8 cellular contexts compared by ENCODE assay signal in the genomic region with DNA sequence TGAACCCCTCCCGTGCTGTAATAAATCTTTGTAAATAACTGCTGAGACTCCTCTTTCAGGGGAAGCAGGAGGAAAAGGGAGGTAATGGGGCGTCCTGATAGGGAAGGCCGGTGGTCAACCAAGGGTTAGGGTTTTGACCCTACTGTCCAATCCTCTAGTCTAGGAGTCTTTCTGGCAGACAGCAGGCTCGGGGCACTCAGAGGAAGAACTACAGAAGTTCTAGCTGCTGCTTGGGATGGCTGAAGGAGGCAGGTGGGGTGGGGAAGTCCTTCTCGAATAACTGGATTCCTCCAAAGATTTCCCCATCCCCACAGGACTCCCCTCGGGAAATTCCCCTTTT. TPM values are rescaled to one million over a fixed set of nuclear protein-coding genes. Genes with fewer than 3 reads are reported as not detected.
DNase-seq lines count a peak whose midpoint lies in the region; ATAC-seq and TF ChIP-seq lines count a peak whose summit lies in the region.

No MANE protein-coding gene starts in this region.

- H3K4me1 Mint-ChIP-seq in CD4-positive, alpha-beta memory T cell = peaks cover 31 to 56% (median 44%) of the 10 kb centered on the region in 4 donors
- H3K4me1 Mint-ChIP-seq in activated CD8-positive, alpha-beta T cell treated with anti-CD3 and anti-CD28 coated beads for 36 hours (ENCODE audit: low read depth) = peaks cover 40% of the 10 kb centered on the region

- H3K27ac ChIP-seq in CD4-positive, alpha-beta memory T cell (ENCODE audit: low read depth, low read length) = peak overlapping the region; percentile 97
- no peak overlapping the region for H3K27ac ChIP-seq in iPS-20b (ENCODE audit: low read length)
- H3K27ac ChIP-seq in temporal lobe (ENCODE audit: low read depth, low read length) = peak overlapping the region; percentile 84

- ATAC-seq in HG02571 (IDR thresholded peaks at IDR 0.05; ENCODE audit: unreplicated experiment) = peak; percentile 6
- peak; percentile 5 for ATAC-seq in activated CD8-positive, alpha-beta T cell treated with anti-CD3 and anti-CD28 coated beads for 36 hours

- CTCF ChIA-PET in CD4-positive, alpha-beta memory T cell (lab: Charles Lee; ENCODE audit: partially characterized antibody) = interaction anchor here (0.6 to 6.9 kb wide), 3 partner anchors 16 to 89 kb away, joined by 3 to 67 read pairs (median 53); no protein-coding TSS in a partner anchor
- CTCF ChIA-PET in activated CD8-positive, alpha-beta T cell treated with anti-CD3 and anti-CD28 coated beads for 36 hours (lab: Charles Lee) = interaction anchor here (6.2 to 9.3 kb wide), 2 partner anchors 15 to 16 kb away, joined by 58 to 224 read pairs; no protein-coding TSS in a partner anchor
- CTCF ChIA-PET in HEK293T (lab: Yijun Ruan, JAX) = interaction anchor here (1.9 to 2.2 kb wide), 2 partner anchors 14 to 17 kb away, joined by 9 to 16 read pairs; no protein-coding TSS in a partner anchor

- no peak for TF ChIP-seq CTCF in activated CD8-positive, alpha-beta T cell treated with anti-CD3 and anti-CD28 coated beads for 36 hours (IDR thresholded peaks at IDR 0.05)

- peak overlapping the region; percentile 42 to 86 for H3K4me3 ChIP-seq in CD4-positive, alpha-beta memory T cell (ENCODE audit: low read length in 2 of 2)
- H3K4me3 ChIP-seq in iPS-20b (ENCODE audit: low read length) = peak overlapping the region; percentile 75; the same call in 1 of the 2 replicates

- peak overlapping the region; percentile 70; the same call in 1 of the 2 replicates for H3K9ac ChIP-seq in iPS-20b (ENCODE audit: low read depth, low read length)

- no peak for DNase-seq in CD4-positive, alpha-beta memory T cell
- DNase-seq in activated CD8-positive, alpha-beta T cell treated with anti-CD3 and anti-CD28 coated beads for 36 hours = peak; percentile 27
- DNase-seq in AG20443 (ENCODE audit: low spot score) = no peak
- no peak for DNase-seq in HEK293T (ENCODE audit: extremely low spot score)
- no peak for DNase-seq in NCI-H146 (lab: John Stamatoyannopoulos, UW)

- peak overlapping the region; percentile 92 to 98 (median 96) for H3K4me3 Mint-ChIP-seq in CD4-positive, alpha-beta memory T cell
- peak overlapping the region; percentile 90 for H3K4me3 Mint-ChIP-seq in activated CD8-positive, alpha-beta T cell treated with anti-CD3 and anti-CD28 coated beads for 36 hours

- H3K27me3 Mint-ChIP-seq in CD4-positive, alpha-beta memory T cell = peaks cover 1 to 6% of the 10 kb centered on the region in 2 donors
- H3K27me3 Mint-ChIP-seq in activated CD8-positive, alpha-beta T cell treated with anti-CD3 and anti-CD28 coated beads for 36 hours = no peaks in the 10 kb centered on the region

- no peaks in the 10 kb centered on the region for H3K9me3 Mint-ChIP-seq in CD4-positive, alpha-beta memory T cell
- H3K9me3 Mint-ChIP-seq in activated CD8-positive, alpha-beta T cell treated with anti-CD3 and anti-CD28 coated beads for 36 hours = no peaks in the 10 kb centered on the region

- H3K36me3 Mint-ChIP-seq in CD4-positive, alpha-beta memory T cell = peaks cover 0 to 9% of the 10 kb centered on the region in 2 donors
- peaks cover 5% of the 10 kb centered on the region for H3K36me3 Mint-ChIP-seq in activated CD8-positive, alpha-beta T cell treated with anti-CD3 and anti-CD28 coated beads for 36 hours (ENCODE audit: low read depth)

- POLR2A ChIA-PET in CD4-positive, alpha-beta memory T cell (lab: Charles Lee; ENCODE audit: partially characterized antibody) = interaction anchor here (1.0 to 1.3 kb wide), 4 partner anchors 18 to 128 kb away, joined by 3 to 4 read pairs (median 3); a partner anchor contains a TSS
- POLR2A ChIA-PET in activated CD8-positive, alpha-beta T cell treated with anti-CD3 and anti-CD28 coated beads for 36 hours (lab: Charles Lee) = interaction anchor here (0.6 kb wide), 1 partner anchor 94 kb away, joined by 4 read pairs; a partner anchor contains a TSS
- POLR2A ChIA-PET in HEK293T (lab: Yijun Ruan, JAX) = interaction anchor here (0.7 to 3.1 kb wide), 8 partner anchors 8 to 330 kb away, joined by 3 to 11 read pairs (median 5); no protein-coding TSS in a partner anchor

- no peaks in the 10 kb centered on the region for H3K9me3 ChIP-seq in CD4-positive, alpha-beta memory T cell (ENCODE audit: control insufficient read depth in 1 of 2, low read length in 2 of 2)
- no peaks in the 10 kb centered on the region for H3K9me3 ChIP-seq in iPS-20b (ENCODE audit: insufficient read depth, low read depth, low read length)

- intact Hi-C loops in CD4-positive, alpha-beta memory T cell (cut with micrococcal nuclease) = loop anchor here (5.0 kb wide), 3 partner anchors 51 to 346 kb away; a partner anchor contains a TSS
- intact Hi-C loops in activated CD8-positive, alpha-beta T cell treated with anti-CD3 and anti-CD28 coated beads for 36 hours (cut with micrococcal nuclease) = loop anchor here (10.0 kb wide), 1 partner anchor 228 kb away; a partner anchor contains a TSS

- H3K27ac Mint-ChIP-seq in CD4-positive, alpha-beta memory T cell = peak overlapping the region; percentile 84 to 98 (median 95)
- H3K27ac Mint-ChIP-seq in activated CD8-positive, alpha-beta T cell treated with anti-CD3 and anti-CD28 coated beads for 36 hours = peak overlapping the region; percentile 87

- peaks cover 55% of the 10 kb centered on the region for H3K4me1 ChIP-seq in CD4-positive, alpha-beta memory T cell (ENCODE audit: insufficient read depth, low read length)
- H3K4me1 ChIP-seq in iPS-20b (ENCODE audit: insufficient read depth, low read length) = peaks cover 30% of the 10 kb centered on the region; the same call in 1 of the 2 replicates

- H3K27me3 ChIP-seq in CD4-positive, alpha-beta memory T cell (ENCODE audit: insufficient read depth, low read length) = no peaks in the 10 kb centered on the region
- H3K27me3 ChIP-seq in iPS-20b (ENCODE audit: insufficient read depth, low read length) = no peaks in the 10 kb centered on the region

- no peaks in the 10 kb centered on the region for H3K36me3 ChIP-seq in CD4-positive, alpha-beta memory T cell (ENCODE audit: insufficient read depth, low read length)
- no peaks in the 10 kb centered on the region for H3K36me3 ChIP-seq in iPS-20b (ENCODE audit: insufficient read depth, low read depth, low read length)

TF ChIP-seq in HEK293T, 16 proteins besides CTCF, POLR2A, EP300 and RAD21:
- TF ChIP-seq ARNT (IDR thresholded peaks at IDR 0.05) = no peak

RNA-seq across cellular contexts. Expression of a gene that starts 0.4 kb away (rescaled TPM):
- 100 to 1,000 TPM; 105 to 110 TPM for total RNA-seq in CD4-positive, alpha-beta memory T cell
- 10 to 100 TPM; 42.2 to 43.2 TPM for polyA plus RNA-seq in CD4-positive, alpha-beta memory T cell
- 10 to 100 TPM; 48.7 to 50.3 TPM for total RNA-seq in activated CD8-positive, alpha-beta T cell treated with anti-CD3 and anti-CD28 coated beads for 36 hours
- total RNA-seq in temporal lobe = 19.9 TPM

RNA-seq across cellular contexts. Expression of a gene that starts 9.8 kb away (rescaled TPM):
- not detected for total RNA-seq in CD4-positive, alpha-beta memory T cell
- polyA plus RNA-seq in CD4-positive, alpha-beta memory T cell = not detected
- not detected for total RNA-seq in activated CD8-positive, alpha-beta T cell treated with anti-CD3 and anti-CD28 coated beads for 36 hours
- 20.7 TPM for total RNA-seq in temporal lobe

RNA-seq across cellular contexts. Expression of a gene that starts 28.6 kb away (rescaled TPM):
- 1 to 10 TPM; 5.9 to 6.3 TPM for total RNA-seq in CD4-positive, alpha-beta memory T cell
- polyA plus RNA-seq in CD4-positive, alpha-beta memory T cell = under 1 TPM in 1 of 2 donors, not detected in 1; 0.14 TPM
- total RNA-seq in activated CD8-positive, alpha-beta T cell treated with anti-CD3 and anti-CD28 coated beads for 36 hours = 1 to 10 TPM in 1 of 2 experiments, under 1 TPM in 1; 0.95 to 1.3 TPM
- 1.5 TPM for total RNA-seq in temporal lobe

RNA-seq across cellular contexts. Expression of a gene that starts 28.8 kb away (rescaled TPM):
- not detected for total RNA-seq in CD4-positive, alpha-beta memory T cell
- under 1 TPM in 1 of 2 donors, not detected in 1; 0.06 TPM for polyA plus RNA-seq in CD4-positive, alpha-beta memory T cell
- not detected for total RNA-seq in activated CD8-positive, alpha-beta T cell treated with anti-CD3 and anti-CD28 coated beads for 36 hours
- total RNA-seq in temporal lobe = 74.5 TPM

RNA-seq across cellular contexts. Expression of a gene that starts 31.7 kb away (rescaled TPM):
- under 1 TPM in 1 of 2 experiments, not detected in 1; 0.55 TPM for total RNA-seq in CD4-positive, alpha-beta memory T cell
- not detected for polyA plus RNA-seq in CD4-positive, alpha-beta memory T cell
- under 1 TPM in 1 of 2 experiments, not detected in 1; 0.40 TPM for total RNA-seq in activated CD8-positive, alpha-beta T cell treated with anti-CD3 and anti-CD28 coated beads for 36 hours
- 2.0 TPM for total RNA-seq in temporal lobe

Comparison
In these comparisons a context has a peak if more than half of its experiments do, and no peak if none do; other contexts are left out.
1. RNA of a gene that starts 9.8 kb away (total RNA-seq): 20.7 TPM in temporal lobe (single experiment); not detected in activated CD8-positive, alpha-beta T cell treated with anti-CD3 and anti-CD28 coated beads for 36 hours and not detected in CD4-positive, alpha-beta memory T cell; every median in the first group is over 10 times any median in the second.